Comparison of ENCODE assay signal across 23 cellular contexts in the genomic region with DNA sequence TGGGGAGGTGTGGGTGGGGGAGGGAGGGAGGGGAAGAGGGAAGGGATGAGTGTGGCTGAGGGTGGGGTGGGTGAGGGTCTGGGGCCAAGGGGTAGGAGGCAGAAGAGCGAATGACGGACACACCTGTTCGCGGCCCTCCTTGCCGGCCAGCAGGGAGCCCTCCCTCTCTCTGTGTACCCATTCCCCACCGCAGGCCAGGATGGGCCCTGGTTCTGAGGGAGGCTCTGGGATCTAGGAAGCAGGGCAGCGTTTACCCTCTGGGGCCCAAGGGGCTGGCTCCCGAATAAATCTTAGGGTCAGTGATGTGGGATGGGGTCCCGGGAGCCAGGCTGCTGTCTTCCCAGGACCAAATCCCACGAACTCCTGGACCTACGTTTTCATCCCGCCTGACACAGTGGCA. TPM values are rescaled to one million over a fixed set of nuclear protein-coding genes. Genes with fewer than 3 reads are reported as not detected.
A peak's percentile ranks its signal among the peaks of the same experiment; 100 is the strongest.
DNase-seq lines count a peak whose midpoint lies in the region; ATAC-seq, FAIRE-seq and TF ChIP-seq lines count a peak whose summit lies in the region.
"Had no signal": no experiment of that assay in that cellular context is flagged by ENCODE, and none has a peak within 500 bp of the region (broad histone marks: within the 10 kb centered on the region; RNA-seq: fewer than 3 reads in every experiment).

No MANE protein-coding gene starts in this region.

- H3F3A ChIP-seq in GM23338 (replicated peaks; ENCODE audit: low read depth): no peaks in the 10 kb centered on the region

- H3K9me3 Mint-ChIP-seq in GM23338: no peaks in the 10 kb centered on the region
- H3K9me3 Mint-ChIP-seq: CD4-positive, alpha-beta T cell had no signal

- H3K79me2 ChIP-seq in GM23338 (replicated peaks; ENCODE audit: insufficient read depth) (no peaks in the 10 kb centered on the region), endothelial cell of umbilical vein (ENCODE audit: control insufficient read depth, insufficient read depth, low read length) (no peaks in the 10 kb centered on the region)

- H3K4ac ChIP-seq in neuronal stem cell (ENCODE audit: low read length): no peak overlapping the region

- no peak overlapping the region for H3K27ac ChIP-seq in GM23338 (ENCODE audit: low read depth)
- no peak overlapping the region for H3K27ac ChIP-seq in HUES48 (ENCODE audit: low read depth, low read length)
- H3K27ac ChIP-seq in endothelial cell of umbilical vein (ENCODE audit: insufficient read depth, low read depth, low read length): no peak overlapping the region
- no peak overlapping the region for H3K27ac ChIP-seq in neuronal stem cell (replicated peaks; ENCODE audit: low read length)
- H3K27ac ChIP-seq: A549; BLaER1 treated with 17β-estradiol and CSF1 and Interleukin-3, amounts not matched to agents 10 nM and 100 nM; SJSA1 had no signal

- TF ChIP-seq POLR2A in endothelial cell of umbilical vein (IDR thresholded peaks at IDR 0.05; ENCODE audit: low read depth, low read length): no peak

- ATAC-seq in GM23338: peak; percentile 59
- no peak for ATAC-seq in activated CD4-positive, CD25-positive, alpha-beta regulatory T cell treated with anti-CD3 and anti-CD28 coated beads, Interleukin-2, amount 50 U/mL, for 24 hours
- ATAC-seq: A549, PC-3 had no signal

- no peak overlapping the region for H2BK5ac ChIP-seq in neuronal stem cell (ENCODE audit: low read length)

- H3K4me1 Mint-ChIP-seq in GM23338: peaks cover 37% of the 10 kb centered on the region

- H3K4me1 ChIP-seq in GM23338 (ENCODE audit: insufficient read depth) (peaks cover 29% of the 10 kb centered on the region), HUES48 (ENCODE audit: control insufficient read depth, insufficient read depth, low read length) (peaks cover 21% of the 10 kb centered on the region), endothelial cell of umbilical vein (ENCODE audit: control insufficient read depth, extremely low read depth, insufficient read depth, low read length) (no peaks in the 10 kb centered on the region), neuronal stem cell (ENCODE audit: control insufficient read depth in 2 of 2, insufficient read depth in 1 of 2, low read depth in 1 of 2, low read length in 2 of 2) (peaks cover 2 to 8% of the 10 kb centered on the region in 2 donors)
- H3K4me1 ChIP-seq: A549, HAP-1, SJSA1 had no signal

- peak overlapping the region; percentile 74; the same call in 2 of the 3 replicates for H3K4me3 Mint-ChIP-seq in GM23338
- H3K4me3 Mint-ChIP-seq: CD4-positive, alpha-beta T cell had no signal

- H3K4me2 ChIP-seq in GM23338 (peak overlapping the region; percentile 94; the same call in 1 of the 2 replicates), endothelial cell of umbilical vein (ENCODE audit: insufficient read depth, low read length) (no peak overlapping the region), neuronal stem cell (ENCODE audit: insufficient read depth, low read length, poor library complexity, severe bottlenecking) (peak overlapping the region; percentile 79)
- H3K4me2 ChIP-seq: A549 had no signal

- H3K9me3 ChIP-seq in HUES48 (ENCODE audit: control insufficient read depth, insufficient read depth, low read length): no peaks in the 10 kb centered on the region
- no peaks in the 10 kb centered on the region for H3K9me3 ChIP-seq in endothelial cell of umbilical vein (replicated peaks; ENCODE audit: control insufficient read depth, insufficient read depth, low read length)
- no peaks in the 10 kb centered on the region for H3K9me3 ChIP-seq in neuronal stem cell (replicated peaks in 1 of 2; ENCODE audit: control insufficient read depth in 2 of 2, insufficient read depth in 1 of 2, low read depth in 1 of 2, low read length in 2 of 2)
- H3K9me3 ChIP-seq: A549; BLaER1 treated with 17β-estradiol and CSF1 and Interleukin-3, amounts not matched to agents 10 nM and 100 nM; HAP-1; SJSA1 had no signal

- H3K27me3 ChIP-seq in GM23338 (ENCODE audit: insufficient read depth) (peaks cover 10% of the 10 kb centered on the region), HUES48 (ENCODE audit: control insufficient read depth, insufficient read depth, low read length) (peaks cover 28% of the 10 kb centered on the region), endothelial cell of umbilical vein (ENCODE audit: control insufficient read depth in 2 of 2, insufficient read depth in 2 of 2, low read length in 2 of 2) (peaks cover 28% of the 10 kb centered on the region in 2 experiments), neuronal stem cell (ENCODE audit: control insufficient read depth in 3 of 3, insufficient read depth in 3 of 3, low read depth in 1 of 3, low read length in 3 of 3) (peaks cover 0 to 40% (median 10%) of the 10 kb centered on the region in 3 experiments)

- H4K20me1 ChIP-seq in GM23338 (replicated peaks; ENCODE audit: insufficient read depth): no peaks in the 10 kb centered on the region
- H4K20me1 ChIP-seq in endothelial cell of umbilical vein (replicated peaks; ENCODE audit: control insufficient read depth, extremely low read depth, insufficient read depth, low read length): no peaks in the 10 kb centered on the region

- H4K91ac ChIP-seq in neuronal stem cell (ENCODE audit: low read depth, low read length, poor library complexity): no peak overlapping the region

- H2AFZ ChIP-seq in GM23338 (no peak overlapping the region), endothelial cell of umbilical vein (ENCODE audit: low read depth, low read length) (no peak overlapping the region), neuronal stem cell (ENCODE audit: low read length) (peak overlapping the region; percentile 78)

- no peaks in the 10 kb centered on the region for H3K9me2 ChIP-seq in GM23338 (ENCODE audit: insufficient read depth)

- H3K27ac Mint-ChIP-seq in GM23338: no peak overlapping the region
- H3K27ac Mint-ChIP-seq: CD4-positive, alpha-beta T cell had no signal

- H2BK12ac ChIP-seq in neuronal stem cell (ENCODE audit: low read length): no peak overlapping the region

- dilution Hi-C loops in endothelial cell of umbilical vein (cut with MboI; ENCODE audit: extremely low pct_ligation_motif_present, low sequenced_read_pairs): no loop called here

- H3K18ac ChIP-seq in neuronal stem cell (ENCODE audit: low read length): peak overlapping the region; percentile 15

- no peaks in the 10 kb centered on the region for H3K79me1 ChIP-seq in neuronal stem cell (ENCODE audit: low read depth, low read length)

- CTCF ChIA-PET in endothelial cell of umbilical vein (lab: Charles Lee): interaction anchor here (1.2 kb wide), 1 partner anchor 23 kb away, joined by 3 read pairs; no protein-coding TSS in a partner anchor

- H3K36me3 Mint-ChIP-seq in GM23338 (ENCODE audit: low read depth): no peaks in the 10 kb centered on the region

- H4K8ac ChIP-seq in neuronal stem cell (ENCODE audit: low read depth, low read length): no peak overlapping the region

- no peak overlapping the region for H2BK120ac ChIP-seq in neuronal stem cell (ENCODE audit: low read depth, low read length)

- no peak overlapping the region for H2AK5ac ChIP-seq in neuronal stem cell (ENCODE audit: low read depth, low read length)

- intact Hi-C loops in endothelial cell of umbilical vein (cut with micrococcal nuclease): no loop called here

- DNase-seq in GM23338 (ENCODE audit: low spot score) (peak; percentile 41), endothelial cell of umbilical vein (ENCODE audit: low read depth, low spot score) (no peak), neuronal stem cell (ENCODE audit: low spot score) (no peak), GDM1 (lab: John Stamatoyannopoulos, UW) (no peak), midbrain (lab: John Stamatoyannopoulos, UW) (no peak)
- DNase-seq: AML-193; CD4-positive, alpha-beta T cell; DMS79; Kasumi-1; NCI-H1436 treated with DMSO at 0.1 percent for 48 hours; NCI-H187 treated with DMSO at 0.1 percent for 48 hours; NCI-H446; NCI-H774; PC-3 had no signal

- H3K36me3 ChIP-seq in GM23338 (ENCODE audit: insufficient read depth) (no peaks in the 10 kb centered on the region), HUES48 (ENCODE audit: control insufficient read depth, insufficient read depth, low read length) (no peaks in the 10 kb centered on the region), endothelial cell of umbilical vein (ENCODE audit: control insufficient read depth in 2 of 2, extremely low read depth in 1 of 2, insufficient read depth in 2 of 2, low read length in 2 of 2) (no peaks in the 10 kb centered on the region), neuronal stem cell (replicated peaks in 1 of 2; ENCODE audit: control insufficient read depth in 2 of 2, insufficient read depth in 2 of 2, low read length in 2 of 2) (no peaks in the 10 kb centered on the region)
- H3K36me3 ChIP-seq: BLaER1 treated with 17β-estradiol and CSF1 and Interleukin-3, amounts not matched to agents 10 nM and 100 nM; HAP-1; SJSA1 had no signal

- H3K9ac ChIP-seq in HUES48 (ENCODE audit: low read depth, low read length): no peak overlapping the region; the same call in 1 of the 2 replicates
- H3K9ac ChIP-seq in endothelial cell of umbilical vein (replicated peaks; ENCODE audit: extremely low read depth, insufficient read depth, low read length): no peak overlapping the region
- H3K9ac ChIP-seq in neuronal stem cell (ENCODE audit: low read depth, low read length, poor library complexity): no peak overlapping the region
- H3K9ac ChIP-seq: BLaER1 treated with 17β-estradiol and CSF1 and Interleukin-3, amounts not matched to agents 10 nM and 100 nM had no signal

- BruUV-seq in endothelial cell of umbilical vein (replicated peaks; lab: Mats Ljungman, UMichigan): no TSS peak

- H2BK15ac ChIP-seq in neuronal stem cell (ENCODE audit: low read length): no peak overlapping the region

- POLR2A ChIA-PET in endothelial cell of umbilical vein (lab: Charles Lee): no interaction called here

- H3K27me3 Mint-ChIP-seq in GM23338 (ENCODE audit: insufficient read depth, low read depth, poor library complexity): peaks cover 30% of the 10 kb centered on the region

- H3K4me3 ChIP-seq in GM23338: peak overlapping the region; percentile 74
- peak overlapping the region; percentile 12; the same call in 1 of the 2 replicates for H3K4me3 ChIP-seq in HUES48 (ENCODE audit: low read depth, low read length)
- H3K4me3 ChIP-seq in endothelial cell of umbilical vein (replicated peaks in 1 of 3; ENCODE audit: insufficient read depth in 1 of 3, low read depth in 1 of 3, low read length in 3 of 3): no peak overlapping the region
- H3K4me3 ChIP-seq in neuronal stem cell (ENCODE audit: low read length in 2 of 2): no peak overlapping the region
- H3K4me3 ChIP-seq: A549; BLaER1 treated with 17β-estradiol and CSF1 and Interleukin-3, amounts not matched to agents 10 nM and 100 nM; HAP-1; SJSA1 had no signal

- TF ChIP-seq CTCF in GM23338 (conservative IDR thresholded peaks at IDR 0.05; ENCODE audit: low read depth in 2 of 2): no peak
- no peak for TF ChIP-seq CTCF in endothelial cell of umbilical vein (IDR thresholded peaks at IDR 0.05; ENCODE audit: extremely low read depth in 1 of 2, insufficient read depth in 1 of 2, low read depth in 1 of 2, low read length in 2 of 2)

- WGBS in neuronal stem cell (ENCODE audit: extremely low coverage in 2 of 2, insufficient read length in 2 of 2, insufficient replicate concordance in 1 of 2), 2 donors: no CpG with 5 or more reads among the region's 12 CpGs

- H3K23ac ChIP-seq in neuronal stem cell (ENCODE audit: low read depth, low read length, poor library complexity): no peak overlapping the region

- no peaks in the 10 kb centered on the region for H3K9me1 ChIP-seq in endothelial cell of umbilical vein (replicated peaks; ENCODE audit: control insufficient read depth, extremely low read depth, insufficient read depth, low read length)

- H3K14ac ChIP-seq in neuronal stem cell (ENCODE audit: low read length): no peak overlapping the region

- no peak for FAIRE-seq in endothelial cell of umbilical vein (lab: Jason Lieb, UNC)
- FAIRE-seq: A549, GM18507, HepG2 had no signal

RNA-seq across cellular contexts. Expression of a gene that starts 46.0 kb away (rescaled TPM):
- total RNA-seq in GM23338 (2014; rRNA removed; shearing (Covaris generic)): 0.52 and 1.0 TPM in 2 replicates
- 0.09 and 0.31 TPM in 2 replicates for polyA plus RNA-seq in GM23338 (2016; fragmentation: Nextera tagmentation; extraction: Ambion mirVana)
- not detected in 2 replicates for total RNA-seq in endothelial cell of umbilical vein
- not detected in 2 replicates for polyA plus RNA-seq in endothelial cell of umbilical vein
- not detected in 2 replicates for polyA plus RNA-seq in endothelial cell of umbilical vein (2011; cell fraction: cytosol; rRNA removed)
- polyA plus RNA-seq in endothelial cell of umbilical vein (2011; cell fraction: nucleus; rRNA removed): not detected in 2 replicates
- polyA plus RNA-seq in endothelial cell of umbilical vein (2012): not detected in 2 replicates
- polyA minus RNA-seq in endothelial cell of umbilical vein: 0.10 and 0.15 TPM in 2 replicates
- not detected for polyA minus RNA-seq in endothelial cell of umbilical vein (2011; cell fraction: cytosol; rRNA and poly(A)+ RNA removed)
- not detected in 2 replicates for polyA minus RNA-seq in endothelial cell of umbilical vein (2011; cell fraction: nucleus; rRNA and poly(A)+ RNA removed)
- polyA plus RNA-seq in neuronal stem cell (2013, experiment 1 of 2): 0.67 TPM
- polyA plus RNA-seq in neuronal stem cell (2013, experiment 2 of 2): 0.68 TPM
- total RNA-seq: M059J, PC-3 had no signal

Comparison
In these comparisons a context has a peak if more than half of its experiments do, and no peak if none do; other contexts are left out.
1. H3K4me3 ChIP-seq: peak in GM23338 (single experiment) and HUES48 (single experiment); none in endothelial cell of umbilical vein (0 of 3) and neuronal stem cell (0 of 2).